In the genomic region with DNA sequence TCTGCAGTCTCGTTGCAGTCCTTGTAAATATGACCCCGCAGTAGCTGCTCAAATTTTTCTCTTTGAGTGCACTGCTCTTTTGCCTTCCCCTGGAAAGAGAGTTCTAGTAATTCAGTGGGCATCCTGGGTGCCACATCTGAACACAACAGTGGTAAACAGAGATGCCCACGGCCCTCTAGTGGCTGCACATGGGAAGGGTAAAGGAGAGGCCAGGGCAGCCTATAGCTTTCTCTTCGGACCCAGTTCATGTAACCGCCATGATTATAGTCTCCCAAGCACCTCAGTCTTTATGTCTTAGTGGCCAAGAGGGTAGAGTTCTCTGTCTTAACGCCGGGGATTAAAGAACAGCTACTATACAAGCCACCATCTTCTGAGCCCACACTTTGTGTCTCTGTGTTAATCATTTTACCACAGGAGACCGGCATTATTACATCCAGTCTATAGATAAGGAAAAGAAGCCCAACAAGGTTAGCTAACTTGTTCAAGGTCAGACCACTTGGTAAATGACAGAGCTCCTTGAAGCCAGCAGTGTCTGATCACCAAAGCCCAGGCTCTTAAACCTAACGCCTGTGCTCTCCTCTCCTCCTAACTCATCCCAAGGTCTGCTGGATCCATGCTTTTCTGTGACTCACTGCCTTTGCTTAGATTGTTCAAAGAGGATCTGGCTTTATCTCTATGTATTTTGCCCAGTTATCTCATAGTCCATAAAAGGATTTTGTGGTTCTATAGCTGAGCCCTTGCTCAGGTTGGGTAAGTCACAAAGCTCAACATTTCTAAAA, we compare ENCODE assay signal across 8 cellular contexts.
DNase-seq lines count a peak whose midpoint lies in the region; ATAC-seq and TF ChIP-seq lines count a peak whose summit lies in the region.

No MANE protein-coding gene starts in this region.

- no peak for TF ChIP-seq POLR2A in esophagus squamous epithelium (IDR thresholded peaks at IDR 0.05)

- no peaks in the 10 kb centered on the region for H3K27me3 Mint-ChIP-seq in activated CD4-positive, alpha-beta T cell treated with anti-CD3 and anti-CD28 coated beads, Interleukin-2, amount 10 ng/mL, durations not matched to agents 24 days and 14 days
- H3K27me3 Mint-ChIP-seq in progenitor cell of endocrine pancreas = no peaks in the 10 kb centered on the region

- WGBS in esophagus squamous epithelium, 2 donors = 61 to 98% methylated on average over 4 to 6 of the region's 9 CpGs

- H3K4me1 Mint-ChIP-seq in activated CD4-positive, alpha-beta T cell treated with anti-CD3 and anti-CD28 coated beads, Interleukin-2, amount 10 ng/mL, durations not matched to agents 24 days and 14 days = peaks cover 4% of the 10 kb centered on the region
- H3K4me1 Mint-ChIP-seq in progenitor cell of endocrine pancreas (ENCODE audit: low read depth) = no peaks in the 10 kb centered on the region

- DNase-seq in NCI-H524 (lab: John Stamatoyannopoulos, UW) (peak; percentile 10 to 61), NCI-H524 treated with DMSO at 0.1 percent for 48 hours (lab: John Stamatoyannopoulos, UW) (no peak), NCI-H1105 treated with DMSO at 0.1 percent for 48 hours (lab: John Stamatoyannopoulos, UW) (peak; percentile 45), esophagus squamous epithelium (lab: John Stamatoyannopoulos, UW) (no peak), progenitor cell of endocrine pancreas (ENCODE audit: low spot score, unreplicated experiment) (peak; percentile 19), coronary artery (ENCODE audit: low spot score) (no peak)
- peak; percentile 83 for DNase-seq in activated CD4-positive, alpha-beta T cell treated with anti-CD3 and anti-CD28 coated beads, Interleukin-2, amount 10 ng/mL, durations not matched to agents 24 days and 14 days

- TF ChIP-seq CTCF in esophagus squamous epithelium (IDR thresholded peaks at IDR 0.05) (peak in 4 of 6 experiments; percentile 34 to 69 (median 47)), progenitor cell of endocrine pancreas (IDR thresholded peaks at IDR 0.05; ENCODE audit: unreplicated experiment) (peak; percentile 74), coronary artery (IDR thresholded peaks at IDR 0.05) (no peak)

- H3K9me3 Mint-ChIP-seq in activated CD4-positive, alpha-beta T cell treated with anti-CD3 and anti-CD28 coated beads, Interleukin-2, amount 10 ng/mL, durations not matched to agents 24 days and 14 days = no peaks in the 10 kb centered on the region
- H3K9me3 Mint-ChIP-seq in progenitor cell of endocrine pancreas (ENCODE audit: low read depth) = no peaks in the 10 kb centered on the region

- H3K4me3 ChIP-seq in esophagus squamous epithelium (no peak overlapping the region), coronary artery (no peak overlapping the region)

- no peak overlapping the region for H3K27ac ChIP-seq in esophagus squamous epithelium
- no peak overlapping the region for H3K27ac ChIP-seq in coronary artery

- H3K4me3 Mint-ChIP-seq in activated CD4-positive, alpha-beta T cell treated with anti-CD3 and anti-CD28 coated beads, Interleukin-2, amount 10 ng/mL, durations not matched to agents 24 days and 14 days = no peak overlapping the region
- H3K4me3 Mint-ChIP-seq in progenitor cell of endocrine pancreas (ENCODE audit: low read depth) = no peak overlapping the region

- no peak overlapping the region for H3K27ac Mint-ChIP-seq in activated CD4-positive, alpha-beta T cell treated with anti-CD3 and anti-CD28 coated beads, Interleukin-2, amount 10 ng/mL, durations not matched to agents 24 days and 14 days
- H3K27ac Mint-ChIP-seq in progenitor cell of endocrine pancreas = no peak overlapping the region

- H3K27me3 ChIP-seq in esophagus squamous epithelium = no peaks in the 10 kb centered on the region

- intact Hi-C loops in activated CD4-positive, alpha-beta T cell treated with anti-CD3 and anti-CD28 coated beads, Interleukin-2, amount 10 ng/mL, durations not matched to agents 24 days and 14 days (cut with micrococcal nuclease) = loop anchor here (1.0 to 10.0 kb wide), 3 partner anchors 184 to 332 kb away; a partner anchor contains a TSS
- intact Hi-C loops in esophagus squamous epithelium (cut with DNase I) = loop anchor here (10.0 kb wide), 1 partner anchor 178 kb away; no protein-coding TSS in a partner anchor

- H3K36me3 Mint-ChIP-seq in activated CD4-positive, alpha-beta T cell treated with anti-CD3 and anti-CD28 coated beads, Interleukin-2, amount 10 ng/mL, durations not matched to agents 24 days and 14 days (ENCODE audit: low read depth) = no peaks in the 10 kb centered on the region
- H3K36me3 Mint-ChIP-seq in progenitor cell of endocrine pancreas (ENCODE audit: insufficient read depth) = no peaks in the 10 kb centered on the region

- ATAC-seq in HG02588 (IDR thresholded peaks at IDR 0.05; ENCODE audit: unreplicated experiment) = peak; percentile 68

- H3K36me3 ChIP-seq in esophagus squamous epithelium = peaks cover 0 to 13% (median 0%) of the 10 kb centered on the region in 3 donors

- H3K4me1 ChIP-seq in esophagus squamous epithelium = no peaks in the 10 kb centered on the region

- H3K9me3 ChIP-seq in esophagus squamous epithelium = no peaks in the 10 kb centered on the region

Comparison
In these comparisons a context has a peak if more than half of its experiments do, and no peak if none do; other contexts are left out.
1. DNase-seq: peak in NCI-H524 (2 of 2), NCI-H1105 treated with DMSO at 0.1 percent for 48 hours (single experiment), activated CD4-positive, alpha-beta T cell treated with anti-CD3 and anti-CD28 coated beads, Interleukin-2, amount 10 ng/mL, durations not matched to agents 24 days and 14 days (single experiment) and progenitor cell of endocrine pancreas (single experiment); none in NCI-H524 treated with DMSO at 0.1 percent for 48 hours (single experiment), esophagus squamous epithelium (single experiment) and coronary artery (single experiment).